Comparison of ENCODE assay signal across 32 cellular contexts in the genomic region with DNA sequence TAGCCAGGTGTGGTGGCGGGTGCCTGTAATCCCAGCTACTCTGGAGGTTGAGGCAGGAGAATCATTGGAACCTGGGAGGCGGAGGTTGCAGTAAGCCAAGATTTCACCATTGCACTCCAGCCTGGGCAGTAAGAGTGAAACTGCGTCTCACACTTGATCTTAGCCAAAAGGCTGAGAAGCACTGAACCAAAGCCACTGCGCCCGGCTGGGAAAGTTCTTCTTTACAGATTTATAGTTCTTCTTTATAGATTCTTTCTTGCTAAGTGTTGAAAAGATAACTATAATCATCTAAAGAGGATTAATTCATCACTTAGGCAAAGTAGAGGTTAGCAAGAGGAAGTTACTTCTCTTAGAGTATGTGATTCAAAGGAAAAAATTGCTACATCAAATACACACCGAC. TPM values are rescaled to one million over a fixed set of nuclear protein-coding genes. Genes with fewer than 3 reads are reported as not detected.
"Had no signal": no experiment of that assay in that cellular context is flagged by ENCODE, and none has a peak within 500 bp of the region (broad histone marks: within the 10 kb centered on the region; RNA-seq: fewer than 3 reads in every experiment).

No MANE protein-coding gene starts in this region.

- ATAC-seq: activated CD4-positive, alpha-beta T cell treated with anti-CD3 and anti-CD28 coated beads for 36 hours; activated CD4-positive, CD25-positive, alpha-beta regulatory T cell treated with anti-CD3 and anti-CD28 coated beads, Interleukin-2, amount 50 U/mL, for 24 hours; activated CD8-positive, alpha-beta memory T cell treated with anti-CD3 and anti-CD28 coated beads, Interleukin-2, amount 10 ng/mL, durations not matched to agents 7 days and 5 days; PC-3 had no signal

- H3K27ac Mint-ChIP-seq: activated CD4-positive, alpha-beta T cell treated with anti-CD3 and anti-CD28 coated beads for 36 hours; activated CD4-positive, alpha-beta T cell treated with anti-CD3 and anti-CD28 coated beads, Interleukin-2, amount 10 ng/mL, durations not matched to agents 7 days and 5 days; activated CD8-positive, alpha-beta memory T cell treated with anti-CD3 and anti-CD28 coated beads, Interleukin-2, amount 10 ng/mL, durations not matched to agents 7 days and 5 days; activated naive CD4-positive, alpha-beta T cell treated with anti-CD3 and anti-CD28 coated beads, Interleukin-2, amount 50 U/mL, for 24 hours; activated T-helper 2 cell treated with anti-CD3 and anti-CD28 coated beads, Interferon-gamma antibody, Interleukin-2, Interleukin-4, amounts not matched to agents 10 μg/mL and 5 μg/mL and 100 μg/mL, durations not matched to agents 14 hours and 24 hours and 36 hours; brain; T-helper 1 cell treated with Interleukin-12 subunit alpha and Interleukin-12 subunit beta and Interleukin-4 antibody, amounts not matched to agents 30 μg/mL and 1 μg/mL, for 36 hours; T-helper 2 cell treated with Interferon-gamma antibody and Interleukin-4, amounts not matched to agents 5 μg/mL and 100 μg/mL, for 36 hours had no signal

- H3K9me3 Mint-ChIP-seq: activated naive CD4-positive, alpha-beta T cell treated with anti-CD3 and anti-CD28 coated beads, Interleukin-2, amount 50 U/mL, for 24 hours had no signal

- H3K27ac ChIP-seq: KMS-11, Peyer's patch, SJSA1 had no signal

- H3K27me3 Mint-ChIP-seq: activated CD4-positive, alpha-beta T cell treated with anti-CD3 and anti-CD28 coated beads for 36 hours; activated CD4-positive, alpha-beta T cell treated with anti-CD3 and anti-CD28 coated beads, Interleukin-2, amount 10 ng/mL, durations not matched to agents 7 days and 5 days; activated CD8-positive, alpha-beta memory T cell treated with anti-CD3 and anti-CD28 coated beads, Interleukin-2, amount 10 ng/mL, durations not matched to agents 7 days and 5 days; activated naive CD4-positive, alpha-beta T cell treated with anti-CD3 and anti-CD28 coated beads, Interleukin-2, amount 50 U/mL, for 24 hours had no signal

- DNase-seq: activated CD4-positive, alpha-beta T cell treated with anti-CD3 and anti-CD28 coated beads for 36 hours; activated CD4-positive, alpha-beta T cell treated with anti-CD3 and anti-CD28 coated beads, Interleukin-2, amount 10 ng/mL, durations not matched to agents 7 days and 5 days; activated CD4-positive, alpha-beta T cell treated with anti-CD3 and anti-CD28 coated beads, Interleukin-2, amount 50 U/mL, for 48 hours; activated CD8-positive, alpha-beta memory T cell treated with anti-CD3 and anti-CD28 coated beads for 24 hours; activated CD8-positive, alpha-beta memory T cell treated with anti-CD3 and anti-CD28 coated beads, Interleukin-2, amount 10 ng/mL, durations not matched to agents 7 days and 5 days; activated CD8-positive, alpha-beta memory T cell treated with anti-CD3 and anti-CD28 coated beads, Interleukin-2, amount 50 U/mL, for 48 hours; activated gamma-delta T cell; activated naive CD4-positive, alpha-beta T cell treated with Interleukin-2 at 50 U/mL for 16 hours; anterior cingulate cortex; caudate nucleus; cerebellar nuclear complex; NCI-H1092 treated with DMSO at 0.1 percent for 48 hours; NCI-H1417; NCI-H146; NCI-H187 treated with DMSO at 0.1 percent for 48 hours; NCI-H2081 treated with DMSO at 0.1 percent for 48 hours; NCI-H226; NCI-H524 treated with DMSO at 0.1 percent for 48 hours; PC-3; Peyer's patch; RPMI8226; SHP77 treated with DMSO at 0.1 percent for 48 hours; SK-N-SH had no signal

- H3K27me3 ChIP-seq: Peyer's patch, SJSA1 had no signal

- H3K4me2 ChIP-seq: KMS-11, SK-N-SH had no signal

- H3K4me3 ChIP-seq: Peyer's patch, SJSA1 had no signal

- H3K9me2 ChIP-seq: SK-N-SH had no signal

- H3K4me1 ChIP-seq: SJSA1 had no signal

- H3K4me3 Mint-ChIP-seq: activated CD4-positive, alpha-beta T cell treated with anti-CD3 and anti-CD28 coated beads for 36 hours; activated CD4-positive, alpha-beta T cell treated with anti-CD3 and anti-CD28 coated beads, Interleukin-2, amount 10 ng/mL, durations not matched to agents 7 days and 5 days; activated CD8-positive, alpha-beta memory T cell treated with anti-CD3 and anti-CD28 coated beads, Interleukin-2, amount 10 ng/mL, durations not matched to agents 7 days and 5 days; activated naive CD4-positive, alpha-beta T cell treated with anti-CD3 and anti-CD28 coated beads, Interleukin-2, amount 50 U/mL, for 24 hours; brain; T-helper 1 cell treated with Interleukin-12 subunit alpha and Interleukin-12 subunit beta and Interleukin-4 antibody, amounts not matched to agents 30 μg/mL and 1 μg/mL, for 36 hours; T-helper 2 cell treated with Interferon-gamma antibody and Interleukin-4, amounts not matched to agents 5 μg/mL and 100 μg/mL, for 36 hours had no signal

- H3K9ac ChIP-seq: KMS-11, SK-N-SH had no signal

RNA-seq across cellular contexts. Expression of gene ZNF418, which starts 29.9 kb away (rescaled TPM):
- total RNA-seq: NCI-H460 had no signal

RNA-seq across cellular contexts. Expression of gene ZNF256, which starts 42.2 kb away (rescaled TPM):
- total RNA-seq: NCI-H460 had no signal
